ENCODE assay signal across 10 cellular contexts in genomic region chr1:55039342-55040082, GRCh38. TPM values are rescaled to one million over a fixed set of nuclear protein-coding genes. Genes with fewer than 3 reads are reported as not detected.
A peak's percentile ranks its signal among the peaks of the same experiment; 100 is the strongest.
DNase-seq lines count a peak whose midpoint lies in the region; ATAC-seq, FAIRE-seq and TF ChIP-seq lines count a peak whose summit lies in the region.
"Had no signal": no experiment of that assay in that cellular context is flagged by ENCODE, and none has a peak within 500 bp of the region (broad histone marks: within the 10 kb centered on the region; RNA-seq: fewer than 3 reads in every experiment).

PCSK9 (plus strand) TSS chr1:55039548; CDS start chr1:55039838, 290 bp downstream.

- POLR2A ChIA-PET in A549 (lab: Yijun Ruan, JAX) = no interaction called here

- H3K4me1 ChIP-seq in A549 (peaks cover 25% of the 10 kb centered on the region), lower lobe of right lung (peaks cover 7% of the 10 kb centered on the region)

- peaks cover 42% of the 10 kb centered on the region for H3K27me3 ChIP-seq in lower lobe of right lung (ENCODE audit: low read depth)

- 0% methylated on average over 6 of the region's 67 CpGs for WGBS in A549 (ENCODE audit: missing lambda C conversion rate)

- H3K4me3 ChIP-seq in A549 (peak within 1 kb of the TSS; percentile 52), lower lobe of right lung (peak within 1 kb of the TSS; percentile 52)

- DNase-seq in A549 (ENCODE audit: low read depth in 1 of 2, low spot score in 1 of 2) = peak; percentile 39 to 49
- DNase-seq in HuH-7 (ENCODE audit: low spot score) = peak; percentile 84
- DNase-seq in dermis blood vessel endothelial cell = peak; percentile 25
- peak; percentile 71 for DNase-seq in lower lobe of right lung
- no peak for DNase-seq in inferior parietal cortex (ENCODE audit: extremely low spot score)
- DNase-seq: COR-L47 had no signal

- TF ChIP-seq POLR2A in A549 (IDR thresholded peaks at IDR 0.05; ENCODE audit: low read length) = no peak

- H3K27ac ChIP-seq in A549 = peak within 1 kb of the TSS; percentile 62 to 85
- H3K27ac ChIP-seq in lower lobe of right lung = peak within 1 kb of the TSS; percentile 65

- H3K4me2 ChIP-seq in A549 = peak within 1 kb of the TSS; percentile 94

- ATAC-seq in A549 (peak; percentile 67 to 83), lower lobe of right lung (peak; percentile 76 to 84), GM18868 (IDR thresholded peaks at IDR 0.05; ENCODE audit: unreplicated experiment) (no peak), GM21723 (IDR thresholded peaks at IDR 0.05; ENCODE audit: unreplicated experiment) (no peak), HG02759 (IDR thresholded peaks at IDR 0.05; ENCODE audit: unreplicated experiment) (no peak)

- no peak for FAIRE-seq in A549 (lab: Jason Lieb, UNC)

- H3K36me3 ChIP-seq in lower lobe of right lung = no peaks in the 10 kb centered on the region

- TF ChIP-seq CTCF in A549 (IDR thresholded peaks at IDR 0.05) (no peak), lower lobe of right lung (IDR thresholded peaks at IDR 0.05) (no peak)

- intact Hi-C loops in lower lobe of right lung (cut with DNase I) = no loop called here

- TF ChIP-seq RAD21 in A549 (conservative IDR thresholded peaks at IDR 0.05 in 1 of 2, IDR thresholded peaks at IDR 0.05 in 1 of 2) = no peak

- H3K9me3 ChIP-seq in A549 (no peaks in the 10 kb centered on the region), lower lobe of right lung (no peaks in the 10 kb centered on the region)

- TF ChIP-seq EP300 in A549 (IDR thresholded peaks at IDR 0.05) = no peak

- CTCF ChIA-PET in A549 (lab: Yijun Ruan, JAX) = interaction anchor here (1.4 kb wide), 1 partner anchor 17 kb away, joined by 5 read pairs; no protein-coding TSS in a partner anchor

TF ChIP-seq in A549, 52 proteins besides CTCF, POLR2A, EP300 and RAD21:
- no peak for TF ChIP-seq NFE2L2 (conservative IDR thresholded peaks at IDR 0.05; ENCODE audit: low read length)
- TF ChIP-seq MAX (IDR thresholded peaks at IDR 0.05) = peak; percentile 71; the same call in 1 of the 2 replicates
- TF ChIP-seq HOXB5 (CRISPR knock-in tag; IDR thresholded peaks at IDR 0.05) = no peak
- TF ChIP-seq PBX3 (IDR thresholded peaks at IDR 0.05) = no peak
- TF ChIP-seq RCOR1 (IDR thresholded peaks at IDR 0.05; ENCODE audit: low read depth, low read length) = no peak
- TF ChIP-seq, protein P1, sequence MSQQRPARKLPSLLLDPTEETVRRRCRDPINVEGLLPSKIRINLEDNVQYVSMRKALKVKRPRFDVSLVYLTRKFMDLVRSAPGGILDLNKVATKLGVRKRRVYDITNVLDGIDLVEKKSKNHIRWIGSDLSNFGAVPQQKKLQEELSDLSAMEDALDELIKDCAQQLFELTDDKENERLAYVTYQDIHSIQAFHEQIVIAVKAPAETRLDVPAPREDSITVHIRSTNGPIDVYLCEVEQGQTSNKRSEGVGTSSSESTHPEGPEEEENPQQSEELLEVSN (IDR thresholded peaks at IDR 0.05; ENCODE audit: borderline replicate concordance, low read depth) = peak; percentile 85; the same call in 1 of the 2 replicates
TF ChIP-seq in A549: peak in this region for 2.

RNA-seq across cellular contexts. Expression of gene PCSK9, which starts in this region (rescaled TPM):
- 1.6 and 1.7 TPM in 2 replicates for polyA plus RNA-seq in A549 (2011; rRNA removed)
- 2.4 and 3.7 TPM in 2 replicates for polyA plus RNA-seq in A549 (2012; cell fraction: cytosol; rRNA removed)
- 9.8 and 14.3 TPM in 2 replicates for polyA plus RNA-seq in A549 (2012; cell fraction: nucleus; rRNA removed)
- polyA plus RNA-seq in A549 (2017; fragmentation: RNase III; extraction: RNeasy Plus Mini Kit Qiagen cat#74134 plus additional on column Dnase treatment) = 2.7 to 7.3 TPM (median 4.9 TPM) in 3 replicates
- polyA minus RNA-seq in A549 (2011; rRNA and poly(A)+ RNA removed) = 1.6 and 1.8 TPM in 2 replicates
- total RNA-seq in dermis blood vessel endothelial cell = 0.70 TPM in 1 of 2 replicates, not detected in the other
- total RNA-seq in lower lobe of right lung = 25.7 TPM
- total RNA-seq: subcutaneous adipose tissue had no signal

Comparison
In these comparisons a context has a peak if more than half of its experiments do, and no peak if none do; other contexts are left out.
1. RNA of gene PCSK9 (total RNA-seq): 25.7 TPM in lower lobe of right lung (single experiment); 0.70 TPM in dermis blood vessel endothelial cell; every median in the first group is over 10 times any median in the second.
2. Peak in DNase-seq in dermis blood vessel endothelial cell; RNA of the gene not detected or under 1 TPM.
3. ATAC-seq: peak in A549 (2 of 2) and lower lobe of right lung (2 of 2); none in GM18868 (single experiment), GM21723 (single experiment) and HG02759 (single experiment).